Comparison of ENCODE assay signal across 17 cellular contexts in genomic region chr13:104315606-104316005, GRCh38.
DNase-seq lines count a peak whose midpoint lies in the region; ATAC-seq, FAIRE-seq and TF ChIP-seq lines count a peak whose summit lies in the region.
"Had no signal": no experiment of that assay in that cellular context is flagged by ENCODE, and none has a peak within 500 bp of the region (broad histone marks: within the 10 kb centered on the region; RNA-seq: fewer than 3 reads in every experiment).

No MANE protein-coding gene starts in this region.

- no peaks in the 10 kb centered on the region for H3K9me3 Mint-ChIP-seq in activated CD8-positive, alpha-beta T cell treated with anti-CD3 and anti-CD28 coated beads for 36 hours

- ATAC-seq in Panc1, result no peak
- no peak for ATAC-seq in GM19397 (IDR thresholded peaks at IDR 0.05; ENCODE audit: unreplicated experiment)
- ATAC-seq in activated CD8-positive, alpha-beta T cell treated with anti-CD3 and anti-CD28 coated beads for 36 hours, result no peak
- no peak for ATAC-seq in GM19328 (IDR thresholded peaks at IDR 0.05; ENCODE audit: unreplicated experiment)
- ATAC-seq: mucosa of descending colon had no signal

- peak; percentile 48 for FAIRE-seq in endothelial cell of umbilical vein (lab: Jason Lieb, UNC)

- DNase-seq in Daoy (ENCODE audit: low read depth), result peak; percentile 31
- DNase-seq in Panc1 (ENCODE audit: low read depth, low spot score), result peak; percentile 20
- peak; percentile 79 for DNase-seq in endothelial cell of umbilical vein (ENCODE audit: low read depth, low spot score)
- peak; percentile 98 for DNase-seq in non-pigmented ciliary epithelial cell (ENCODE audit: low read depth)
- no peak for DNase-seq in activated CD8-positive, alpha-beta T cell treated with anti-CD3 and anti-CD28 coated beads for 36 hours
- no peak for DNase-seq in NCI-H2081 treated with DMSO at 0.1 percent for 48 hours (lab: John Stamatoyannopoulos, UW)
- DNase-seq: activated CD4-positive, CD25-positive, alpha-beta regulatory T cell treated with anti-CD3 and anti-CD28 coated beads, Interleukin-2, amount 50 U/mL, for 72 hours; CD4-positive, CD25-positive, alpha-beta regulatory T cell; cortex of kidney; mucosa of descending colon; NCI-H1048; NCI-H526 treated with DMSO at 0.1 percent for 48 hours; transverse colon had no signal

- dilution Hi-C loops in endothelial cell of umbilical vein (cut with MboI; ENCODE audit: extremely low pct_ligation_motif_present, low sequenced_read_pairs), result no loop called here

- H3K27me3 ChIP-seq in Panc1 (ENCODE audit: control insufficient read depth, insufficient read depth, low read length), result no peaks in the 10 kb centered on the region
- H3K27me3 ChIP-seq in endothelial cell of umbilical vein (ENCODE audit: control insufficient read depth in 2 of 2, insufficient read depth in 2 of 2, low read length in 2 of 2), result no peaks in the 10 kb centered on the region
- H3K27me3 ChIP-seq: right atrium auricular region, transverse colon had no signal

- H3K4me1 ChIP-seq in Panc1 (ENCODE audit: control insufficient read depth, insufficient read depth, low read length), result no peaks in the 10 kb centered on the region
- H3K4me1 ChIP-seq in endothelial cell of umbilical vein (ENCODE audit: control insufficient read depth, extremely low read depth, insufficient read depth, low read length), result peaks cover 14% of the 10 kb centered on the region
- H3K4me1 ChIP-seq: right atrium auricular region, transverse colon had no signal

- H3K36me3 Mint-ChIP-seq in activated CD8-positive, alpha-beta T cell treated with anti-CD3 and anti-CD28 coated beads for 36 hours (ENCODE audit: low read depth), result no peaks in the 10 kb centered on the region
- H3K36me3 Mint-ChIP-seq: CD4-positive, CD25-positive, alpha-beta regulatory T cell had no signal

- in situ Hi-C loops in Panc1 (cut with HindIII; ENCODE audit: low pct_unique_long_range_greater_than_20kb, low sequenced_read_pairs), result no loop called here

- H3K9me3 ChIP-seq in Panc1 (ENCODE audit: control insufficient read depth, insufficient read depth, low read depth, low read length), result no peaks in the 10 kb centered on the region
- H3K9me3 ChIP-seq in endothelial cell of umbilical vein (replicated peaks; ENCODE audit: control insufficient read depth, insufficient read depth, low read length), result no peaks in the 10 kb centered on the region
- H3K9me3 ChIP-seq: mucosa of descending colon, right atrium auricular region, transverse colon had no signal

- peaks cover 1% of the 10 kb centered on the region for H3K27me3 Mint-ChIP-seq in activated CD8-positive, alpha-beta T cell treated with anti-CD3 and anti-CD28 coated beads for 36 hours
- H3K27me3 Mint-ChIP-seq: CD4-positive, CD25-positive, alpha-beta regulatory T cell had no signal

- no peak overlapping the region for H3K27ac Mint-ChIP-seq in activated CD8-positive, alpha-beta T cell treated with anti-CD3 and anti-CD28 coated beads for 36 hours
- H3K27ac Mint-ChIP-seq: activated T-helper 2 cell treated with anti-CD3 and anti-CD28 coated beads, Interferon-gamma antibody, Interleukin-2, Interleukin-4, amounts not matched to agents 10 μg/mL and 5 μg/mL and 100 μg/mL, durations not matched to agents 14 hours and 24 hours and 36 hours; CD4-positive, CD25-positive, alpha-beta regulatory T cell had no signal

- no peaks in the 10 kb centered on the region for H3K36me3 ChIP-seq in Panc1 (ENCODE audit: control insufficient read depth, insufficient read depth, low read length)
- H3K36me3 ChIP-seq in endothelial cell of umbilical vein (ENCODE audit: control insufficient read depth in 2 of 2, extremely low read depth in 1 of 2, insufficient read depth in 2 of 2, low read length in 2 of 2), result no peaks in the 10 kb centered on the region
- H3K36me3 ChIP-seq: right atrium auricular region, transverse colon had no signal

- CTCF ChIA-PET in Panc1 (lab: Charles Lee), result no interaction called here
- CTCF ChIA-PET in endothelial cell of umbilical vein (lab: Charles Lee), result interaction anchor here (1.1 to 1.3 kb wide), 2 partner anchors 432 to 458 kb away, joined by 3 to 6 read pairs; no protein-coding TSS in a partner anchor
- CTCF ChIA-PET in activated CD8-positive, alpha-beta T cell treated with anti-CD3 and anti-CD28 coated beads for 36 hours (lab: Charles Lee), result no interaction called here

- H3K4me1 Mint-ChIP-seq in activated CD8-positive, alpha-beta T cell treated with anti-CD3 and anti-CD28 coated beads for 36 hours (ENCODE audit: low read depth), result no peaks in the 10 kb centered on the region
- H3K4me1 Mint-ChIP-seq: CD4-positive, CD25-positive, alpha-beta regulatory T cell had no signal

- H3K9me1 ChIP-seq in endothelial cell of umbilical vein (replicated peaks; ENCODE audit: control insufficient read depth, extremely low read depth, insufficient read depth, low read length), result no peaks in the 10 kb centered on the region

- H3K4me3 ChIP-seq in Panc1 (ENCODE audit: low read depth in 2 of 2, low read length in 2 of 2) (no peak overlapping the region), endothelial cell of umbilical vein (replicated peaks in 1 of 3; ENCODE audit: insufficient read depth in 1 of 3, low read depth in 1 of 3, low read length in 3 of 3) (no peak overlapping the region)
- H3K4me3 ChIP-seq: mucosa of descending colon, right atrium auricular region, transverse colon had no signal

- H4K20me1 ChIP-seq in endothelial cell of umbilical vein (replicated peaks; ENCODE audit: control insufficient read depth, extremely low read depth, insufficient read depth, low read length), result no peaks in the 10 kb centered on the region

- no peak for TF ChIP-seq POLR2A in endothelial cell of umbilical vein (IDR thresholded peaks at IDR 0.05; ENCODE audit: low read depth, low read length)

- no peak overlapping the region for H3K4me3 Mint-ChIP-seq in activated CD8-positive, alpha-beta T cell treated with anti-CD3 and anti-CD28 coated beads for 36 hours
- H3K4me3 Mint-ChIP-seq: CD4-positive, CD25-positive, alpha-beta regulatory T cell had no signal

- H3K27ac ChIP-seq in Panc1 (ENCODE audit: low read length), result no peak overlapping the region
- H3K27ac ChIP-seq in endothelial cell of umbilical vein (ENCODE audit: insufficient read depth, low read depth, low read length), result peak overlapping the region; percentile 91
- H3K27ac ChIP-seq: right atrium auricular region, transverse colon had no signal

- intact Hi-C loops in Panc1 (cut with micrococcal nuclease; ENCODE audit: unreplicated experiment), result no loop called here
- intact Hi-C loops in endothelial cell of umbilical vein (cut with micrococcal nuclease), result loop anchor here (1.0 to 10.0 kb wide), 8 partner anchors 93 to 669 kb away; no protein-coding TSS in a partner anchor
- intact Hi-C loops in activated CD8-positive, alpha-beta T cell treated with anti-CD3 and anti-CD28 coated beads for 36 hours (cut with micrococcal nuclease), result no loop called here

- BruUV-seq in Panc1 (replicated peaks; lab: Mats Ljungman, UMichigan) (no TSS peak), endothelial cell of umbilical vein (replicated peaks; lab: Mats Ljungman, UMichigan) (no TSS peak)

- POLR2A ChIA-PET in Panc1 (lab: Charles Lee) (no interaction called here), endothelial cell of umbilical vein (lab: Charles Lee) (no interaction called here)
- POLR2A ChIA-PET in activated CD8-positive, alpha-beta T cell treated with anti-CD3 and anti-CD28 coated beads for 36 hours (lab: Charles Lee), result no interaction called here

- H2AFZ ChIP-seq in endothelial cell of umbilical vein (ENCODE audit: low read depth, low read length), result no peak overlapping the region

- H3K79me2 ChIP-seq in endothelial cell of umbilical vein (ENCODE audit: control insufficient read depth, insufficient read depth, low read length), result no peaks in the 10 kb centered on the region

- no peak for TF ChIP-seq CTCF in Panc1 (IDR thresholded peaks at IDR 0.05)
- TF ChIP-seq CTCF in endothelial cell of umbilical vein (IDR thresholded peaks at IDR 0.05; ENCODE audit: extremely low read depth in 1 of 2, insufficient read depth in 1 of 2, low read depth in 1 of 2, low read length in 2 of 2), result no peak
- TF ChIP-seq CTCF in activated CD8-positive, alpha-beta T cell treated with anti-CD3 and anti-CD28 coated beads for 36 hours (IDR thresholded peaks at IDR 0.05), result no peak

- H3K9ac ChIP-seq in endothelial cell of umbilical vein (replicated peaks; ENCODE audit: extremely low read depth, insufficient read depth, low read length), result peak overlapping the region; percentile 23

- H3K4me2 ChIP-seq in endothelial cell of umbilical vein (ENCODE audit: insufficient read depth, low read length), result peak overlapping the region; percentile 57

TF ChIP-seq in endothelial cell of umbilical vein, 7 proteins besides CTCF, POLR2A, EP300 and RAD21:
- TF ChIP-seq JUN (IDR thresholded peaks at IDR 0.05; ENCODE audit: borderline replicate concordance, insufficient read depth, insufficient read length, low read depth) (peak; percentile 81), MAX (IDR thresholded peaks at IDR 0.05; ENCODE audit: insufficient read depth, insufficient read length) (no peak), POLR2AphosphoS5 (IDR thresholded peaks at IDR 0.05; ENCODE audit: insufficient read depth, low read depth, low read length) (peak; percentile 54), MYC (IDR thresholded peaks at IDR 0.05; ENCODE audit: low read depth, low read length) (no peak), FOS (IDR thresholded peaks at IDR 0.05; ENCODE audit: borderline replicate concordance, insufficient read depth, low read length) (peak; percentile 83)

Comparison
In these comparisons a context has a peak if more than half of its experiments do, and no peak if none do; other contexts are left out.
1. DNase-seq: peak in Daoy (single experiment), Panc1 (single experiment), endothelial cell of umbilical vein (single experiment) and non-pigmented ciliary epithelial cell (single experiment); none in activated CD8-positive, alpha-beta T cell treated with anti-CD3 and anti-CD28 coated beads for 36 hours (single experiment) and NCI-H2081 treated with DMSO at 0.1 percent for 48 hours (single experiment).